In genomic region chr9:126806336-126806735, GRCh38 we compare ENCODE assay signal across 10 cellular contexts. TPM values are rescaled to one million over a fixed set of nuclear protein-coding genes. Genes with fewer than 3 reads are reported as not detected.
DNase-seq lines count a peak whose midpoint lies in the region; ATAC-seq and TF ChIP-seq lines count a peak whose summit lies in the region.
"Had no signal": no experiment of that assay in that cellular context is flagged by ENCODE, and none has a peak within 500 bp of the region (broad histone marks: within the 10 kb centered on the region; RNA-seq: fewer than 3 reads in every experiment).

No MANE protein-coding gene starts in this region.

- TF ChIP-seq CTCF in WTC11 (IDR thresholded peaks at IDR 0.05), result no peak
- no peak for TF ChIP-seq CTCF in foreskin fibroblast (IDR thresholded peaks at IDR 0.05; ENCODE audit: low read depth, low read length)
- TF ChIP-seq CTCF in stomach (IDR thresholded peaks at IDR 0.05), result no peak
- TF ChIP-seq CTCF in GM10266 (IDR thresholded peaks at IDR 0.05; ENCODE audit: control insufficient read depth, insufficient read depth, low read depth, missing control alignments), result no peak

- H3K27ac ChIP-seq in stomach, result peak overlapping the region in 4 of 5 donors; percentile 89 to 94 (median 92)

- no peaks in the 10 kb centered on the region for H3K27me3 Mint-ChIP-seq in activated CD4-positive, alpha-beta T cell treated with anti-CD3 and anti-CD28 coated beads for 36 hours
- H3K27me3 Mint-ChIP-seq in WTC11 (ENCODE audit: low read depth), result peaks cover 12% of the 10 kb centered on the region

- peak overlapping the region; percentile 96 for H3K4me3 Mint-ChIP-seq in activated CD4-positive, alpha-beta T cell treated with anti-CD3 and anti-CD28 coated beads for 36 hours
- peak overlapping the region; percentile 95 for H3K4me3 Mint-ChIP-seq in WTC11

- H3K27ac Mint-ChIP-seq in activated CD4-positive, alpha-beta T cell treated with anti-CD3 and anti-CD28 coated beads for 36 hours, result peak overlapping the region; percentile 100
- H3K27ac Mint-ChIP-seq in WTC11, result no peak overlapping the region

- DNase-seq in activated CD4-positive, alpha-beta T cell treated with anti-CD3 and anti-CD28 coated beads for 36 hours, result no peak
- no peak for DNase-seq in activated CD4-positive, alpha-beta T cell treated with anti-CD3 and anti-CD28 coated beads for 48 hours
- no peak for DNase-seq in WTC11 (ENCODE audit: low spot score)
- peak in 1 of 2 donors; percentile 57 for DNase-seq in foreskin fibroblast
- no peak for DNase-seq in stomach
- no peak for DNase-seq in iPS-NIHi7 (ENCODE audit: extremely low spot score)
- DNase-seq in GM10266 (ENCODE audit: extremely low spot score), result no peak
- DNase-seq: kidney glomerular epithelial cell, T1000 had no signal

- no peaks in the 10 kb centered on the region for H3K9me3 ChIP-seq in stomach

- H3K4me1 Mint-ChIP-seq in activated CD4-positive, alpha-beta T cell treated with anti-CD3 and anti-CD28 coated beads for 36 hours, result peaks cover 36% of the 10 kb centered on the region
- peaks cover 13% of the 10 kb centered on the region for H3K4me1 Mint-ChIP-seq in WTC11

- WGBS in stomach, 5 donors, result 48 to 68% (median 58%) methylated on average over 2 of the region's 2 CpGs

- H3K36me3 Mint-ChIP-seq in activated CD4-positive, alpha-beta T cell treated with anti-CD3 and anti-CD28 coated beads for 36 hours (ENCODE audit: low read depth), result peaks cover 14% of the 10 kb centered on the region
- H3K36me3 Mint-ChIP-seq in WTC11, result no peaks in the 10 kb centered on the region

- H3K36me3 ChIP-seq in stomach, result peaks cover 6 to 29% (median 27%) of the 10 kb centered on the region in 4 donors

- POLR2A ChIA-PET in activated CD4-positive, alpha-beta T cell treated with anti-CD3 and anti-CD28 coated beads for 36 hours (lab: Charles Lee), result no interaction called here
- POLR2A ChIA-PET in WTC11 (lab: Charles Lee), result no interaction called here

- intact Hi-C loops in activated CD4-positive, alpha-beta T cell treated with anti-CD3 and anti-CD28 coated beads for 36 hours (cut with DNase I, micrococcal nuclease), result loop anchor here in 1 of 2 experiments (5.0 to 10.0 kb wide), 5 partner anchors 292 to 1944 kb away; partner anchors contain the start of genes ARPC5L, HSPA5, RPL35 and SLC2A8
- intact Hi-C loops in stomach (cut with DNase I; ENCODE audit: low total_unique reads), result no loop called here

- CTCF ChIA-PET in activated CD4-positive, alpha-beta T cell treated with anti-CD3 and anti-CD28 coated beads for 36 hours (lab: Charles Lee), result interaction anchor here (1.4 kb wide), 1 partner anchor 25 kb away, joined by 6 read pairs; no protein-coding TSS in a partner anchor
- CTCF ChIA-PET in WTC11 (lab: Charles Lee), result interaction anchor here (1.3 kb wide), 1 partner anchor 100 kb away, joined by 3 read pairs; no protein-coding TSS in a partner anchor

- H3K4me3 ChIP-seq in foreskin fibroblast (ENCODE audit: low read depth in 1 of 2, low read length in 2 of 2) (peak overlapping the region; percentile 81 to 88), stomach (peak overlapping the region; percentile 83 to 95 (median 84))

- no peaks in the 10 kb centered on the region for H3K9me3 Mint-ChIP-seq in activated CD4-positive, alpha-beta T cell treated with anti-CD3 and anti-CD28 coated beads for 36 hours (ENCODE audit: low read depth)
- peaks cover 5% of the 10 kb centered on the region; the same call in 1 of the 2 replicates for H3K9me3 Mint-ChIP-seq in WTC11

- no peak for ATAC-seq in activated CD4-positive, alpha-beta T cell treated with anti-CD3 and anti-CD28 coated beads for 36 hours
- ATAC-seq in WTC11 (no peak), GM21390 (IDR thresholded peaks at IDR 0.05; ENCODE audit: unreplicated experiment) (no peak)

- peaks cover 11 to 48% (median 33%) of the 10 kb centered on the region in 4 donors for H3K4me1 ChIP-seq in stomach

- no peak for TF ChIP-seq EP300 in stomach (IDR thresholded peaks at IDR 0.05)

- no peak for TF ChIP-seq POLR2A in stomach (IDR thresholded peaks at IDR 0.05)

- H3K27me3 ChIP-seq in stomach, result no peaks in the 10 kb centered on the region

TF ChIP-seq in WTC11, 78 proteins besides CTCF, POLR2A, EP300 and RAD21 (continues in another document):
- TF ChIP-seq AFF4 (CRISPR knock-in tag; IDR thresholded peaks at IDR 0.05; ENCODE audit: borderline replicate concordance), result no peak
- no peak for TF ChIP-seq ZBTB21 (CRISPR knock-in tag; IDR thresholded peaks at IDR 0.05; ENCODE audit: borderline replicate concordance)
- TF ChIP-seq E2F5 (CRISPR knock-in tag; IDR thresholded peaks at IDR 0.05), result no peak
- no peak for TF ChIP-seq TP53 (CRISPR knock-in tag; IDR thresholded peaks at IDR 0.05)
- TF ChIP-seq ZNF317 (CRISPR knock-in tag; IDR thresholded peaks at IDR 0.05; ENCODE audit: borderline replicate concordance, low read depth), result no peak
- TF ChIP-seq JAZF1 (CRISPR knock-in tag; IDR thresholded peaks at IDR 0.05), result no peak
- TF ChIP-seq, protein P1, sequence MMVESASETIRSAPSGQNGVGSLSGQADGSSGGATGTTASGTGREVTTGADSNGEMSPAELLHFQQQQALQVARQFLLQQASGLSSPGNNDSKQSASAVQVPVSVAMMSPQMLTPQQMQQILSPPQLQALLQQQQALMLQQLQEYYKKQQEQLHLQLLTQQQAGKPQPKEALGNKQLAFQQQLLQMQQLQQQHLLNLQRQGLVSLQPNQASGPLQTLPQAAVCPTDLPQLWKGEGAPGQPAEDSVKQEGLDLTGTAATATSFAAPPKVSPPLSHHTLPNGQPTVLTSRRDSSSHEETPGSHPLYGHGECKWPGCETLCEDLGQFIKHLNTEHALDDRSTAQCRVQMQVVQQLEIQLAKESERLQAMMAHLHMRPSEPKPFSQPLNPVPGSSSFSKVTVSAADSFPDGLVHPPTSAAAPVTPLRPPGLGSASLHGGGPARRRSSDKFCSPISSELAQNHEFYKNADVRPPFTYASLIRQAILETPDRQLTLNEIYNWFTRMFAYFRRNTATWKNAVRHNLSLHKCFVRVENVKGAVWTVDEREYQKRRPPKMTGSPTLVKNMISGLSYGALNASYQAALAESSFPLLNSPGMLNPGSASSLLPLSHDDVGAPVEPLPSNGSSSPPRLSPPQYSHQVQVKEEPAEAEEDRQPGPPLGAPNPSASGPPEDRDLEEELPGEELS (CRISPR knock-in tag; IDR thresholded peaks at IDR 0.05), result no peak
- no peak for TF ChIP-seq USF2 (CRISPR knock-in tag; IDR thresholded peaks at IDR 0.05)
- no peak for TF ChIP-seq CDX4 (CRISPR knock-in tag; IDR thresholded peaks at IDR 0.05; ENCODE audit: borderline replicate concordance)

RNA-seq across cellular contexts. Expression of gene ZBTB43, which starts 1.5 kb away (rescaled TPM):
- total RNA-seq in activated CD4-positive, alpha-beta T cell treated with anti-CD3 and anti-CD28 coated beads for 36 hours, result 10 to 100 TPM; 19.3 to 23.0 TPM
- 13.6 to 23.8 TPM (median 14.7 TPM) in 3 replicates for total RNA-seq in WTC11 (2021)
- total RNA-seq in stomach, result 100 to 1,000 TPM in 1 of 5 donors, 10 to 100 TPM in 3, 1 to 10 TPM in 1; 2.0 to 114 (median 15.5) TPM
- polyA plus RNA-seq in stomach, result 1 to 10 TPM; 1.8 to 2.9 (median 2.4) TPM

RNA-seq across cellular contexts. Expression of gene ZBTB34, which starts 54.1 kb away (rescaled TPM):
- total RNA-seq in activated CD4-positive, alpha-beta T cell treated with anti-CD3 and anti-CD28 coated beads for 36 hours, result 1 to 10 TPM; 4.2 to 5.0 TPM
- 15.9 to 18.4 TPM (median 16.9 TPM) in 3 replicates for total RNA-seq in WTC11 (2021)
- total RNA-seq in stomach, result 10 to 100 TPM in 4 of 5 donors, 1 to 10 TPM in 1; 8.5 to 25.7 (median 14.0) TPM
- 1 to 10 TPM in 2 of 3 donors, under 1 TPM in 1; 0.92 to 1.5 (median 1.5) TPM for polyA plus RNA-seq in stomach
